Comparison of ENCODE assay signal across 21 cellular contexts in genomic region chr21:36754241-36754881, GRCh38. TPM values are rescaled to one million over a fixed set of nuclear protein-coding genes. Genes with fewer than 3 reads are reported as not detected.
DNase-seq lines count a peak whose midpoint lies in the region; ATAC-seq, FAIRE-seq and TF ChIP-seq lines count a peak whose summit lies in the region.
"Had no signal": no experiment of that assay in that cellular context is flagged by ENCODE, and none has a peak within 500 bp of the region (broad histone marks: within the 10 kb centered on the region; RNA-seq: fewer than 3 reads in every experiment).

No MANE protein-coding gene starts in this region.

- no peak overlapping the region for H3K18ac ChIP-seq in H1 (ENCODE audit: extremely low read depth, low read length)

- no peak overlapping the region for H3K14ac ChIP-seq in H1 (ENCODE audit: insufficient read length)

- no peak overlapping the region for H3K23ac ChIP-seq in H1 (ENCODE audit: insufficient read length)

- no peak for TF ChIP-seq EP300 in H1 (IDR thresholded peaks at IDR 0.05; ENCODE audit: borderline replicate concordance in 1 of 2, low read depth in 2 of 2, low read length in 2 of 2)

- no peak for TF ChIP-seq RAD21 in H1 (IDR thresholded peaks at IDR 0.05 in 1 of 2, conservative IDR thresholded peaks at IDR 0.05 in 1 of 2; ENCODE audit: low read depth in 2 of 2, low read length in 2 of 2)

- peak overlapping the region; percentile 68 for H2BK12ac ChIP-seq in H1 (ENCODE audit: low read depth, low read length)

- no peak for TF ChIP-seq POLR2A in heart left ventricle (IDR thresholded peaks at IDR 0.05)
- TF ChIP-seq POLR2A in H1 (IDR thresholded peaks at IDR 0.05; ENCODE audit: control extremely low read depth in 1 of 2, low read depth in 2 of 2, low read length in 2 of 2) = no peak

- H3K27ac ChIP-seq in heart left ventricle (peak overlapping the region in 7 of 12 donors; percentile 11 to 81 (median 43)), right atrium auricular region (peak overlapping the region in 1 of 2 donors; percentile 6), RWPE1 (peak overlapping the region; percentile 46), H1 (ENCODE audit: low read depth, low read length) (no peak overlapping the region), smooth muscle cell (ENCODE audit: low read depth) (peak overlapping the region; percentile 67), substantia nigra (ENCODE audit: low read depth, low read length, poor library complexity, severe bottlenecking) (no peak overlapping the region)
- H3K27ac ChIP-seq: SK-N-MC had no signal

- no peak overlapping the region for H4K91ac ChIP-seq in H1 (replicated peaks; ENCODE audit: insufficient read length, low read length)

- H3K36me3 ChIP-seq in heart left ventricle (peaks cover 0 to 9% (median 0%) of the 10 kb centered on the region in 9 donors), right atrium auricular region (no peaks in the 10 kb centered on the region), H1 (ENCODE audit: control insufficient read depth in 2 of 4, insufficient read depth in 4 of 4, low read length in 3 of 4) (no peaks in the 10 kb centered on the region), smooth muscle cell (ENCODE audit: low read depth) (no peaks in the 10 kb centered on the region)

- H4K5ac ChIP-seq in H1 (ENCODE audit: insufficient read length, low read depth, low read length) = no peak overlapping the region

- H3K27me3 ChIP-seq in heart left ventricle (no peaks in the 10 kb centered on the region), right atrium auricular region (no peaks in the 10 kb centered on the region), H1 (replicated peaks in 1 of 4; ENCODE audit: control insufficient read depth in 3 of 4, extremely low read depth in 1 of 4, insufficient read depth in 3 of 4, low read length in 3 of 4) (no peaks in the 10 kb centered on the region), smooth muscle cell (ENCODE audit: low read depth) (no peaks in the 10 kb centered on the region)

- peak in 2 of 4 donors; percentile 28 to 58 for ATAC-seq in heart left ventricle
- no peak for ATAC-seq in GM18868 (IDR thresholded peaks at IDR 0.05; ENCODE audit: unreplicated experiment)
- no peak for ATAC-seq in left colon

- peak overlapping the region; percentile 8; the same call in 1 of the 2 replicates for H2BK15ac ChIP-seq in H1 (ENCODE audit: low read length)

- H3K9ac ChIP-seq in H1 (replicated peaks in 1 of 4; ENCODE audit: extremely low read depth in 1 of 4, low read depth in 3 of 4, low read length in 3 of 4) (no peak overlapping the region), smooth muscle cell (ENCODE audit: low read depth) (no peak overlapping the region)

- H4K20me1 ChIP-seq in H1 (replicated peaks in 1 of 2; ENCODE audit: control insufficient read depth in 1 of 2, insufficient read depth in 2 of 2, low read length in 2 of 2) (no peaks in the 10 kb centered on the region), smooth muscle cell (ENCODE audit: low read depth) (no peaks in the 10 kb centered on the region)

- no peak overlapping the region for H2BK120ac ChIP-seq in H1 (replicated peaks; ENCODE audit: low read depth, low read length)

- H3K4ac ChIP-seq in H1 (replicated peaks; ENCODE audit: insufficient read length, low read depth, low read length) = no peak overlapping the region

- peak overlapping the region in 4 of 12 donors; percentile 15 to 32 (median 28) for H3K4me3 ChIP-seq in heart left ventricle
- H3K4me3 ChIP-seq in right atrium auricular region = no peak overlapping the region
- H3K4me3 ChIP-seq in H1 (ENCODE audit: extremely low read depth in 1 of 4, insufficient read depth in 2 of 4, low read depth in 3 of 4, low read length in 4 of 4) = no peak overlapping the region
- H3K4me3 ChIP-seq in smooth muscle cell = no peak overlapping the region
- H3K4me3 ChIP-seq: SK-N-MC had no signal

- no peak overlapping the region; the same call in 1 of the 2 replicates for H2AK5ac ChIP-seq in H1 (ENCODE audit: low read depth, low read length)

- H3K56ac ChIP-seq in H1 (replicated peaks; ENCODE audit: insufficient read length, low read depth, low read length) = no peak overlapping the region

- intact Hi-C loops in heart left ventricle (cut with DNase I) = loop anchor here in 4 of 10 donors (5.0 kb wide), 4 partner anchors 98 to 173 kb away; no protein-coding TSS in a partner anchor
- intact Hi-C loops in left colon (cut with DNase I, micrococcal nuclease) = no loop called here

- H3K79me2 ChIP-seq in H1 (ENCODE audit: control insufficient read depth in 1 of 2, insufficient read depth in 2 of 2, low read length in 2 of 2) (no peaks in the 10 kb centered on the region), smooth muscle cell (ENCODE audit: low read depth) (no peaks in the 10 kb centered on the region)

- H3K4me2 ChIP-seq in H1 (ENCODE audit: insufficient read depth in 1 of 2, low read depth in 2 of 2, low read length in 2 of 2) = no peak overlapping the region
- no peak overlapping the region for H3K4me2 ChIP-seq in smooth muscle cell

- CTCF ChIA-PET in RWPE1 (lab: Yijun Ruan, JAX) = interaction anchor here (0.5 kb wide), 1 partner anchor 24 kb away, joined by 3 read pairs; no protein-coding TSS in a partner anchor
- CTCF ChIA-PET in H1 (lab: Charles Lee; ENCODE audit: partially characterized antibody) = interaction anchor here (0.7 to 2.9 kb wide), 12 partner anchors 8 to 172 kb away, joined by 3 to 10 read pairs (median 4); no protein-coding TSS in a partner anchor

- no peak overlapping the region for H4K8ac ChIP-seq in H1 (ENCODE audit: extremely low read depth, insufficient read depth, low read length)

- H3K79me1 ChIP-seq in H1 (ENCODE audit: low read depth, low read length) = no peaks in the 10 kb centered on the region

- H3K4me1 ChIP-seq in heart left ventricle (peaks cover 0 to 11% (median 0%) of the 10 kb centered on the region in 12 donors), right atrium auricular region (no peaks in the 10 kb centered on the region), H1 (replicated peaks in 1 of 4; ENCODE audit: control insufficient read depth in 3 of 4, insufficient read depth in 4 of 4, low read length in 3 of 4) (peaks cover 15 to 24% (median 17%) of the 10 kb centered on the region in 4 experiments), smooth muscle cell (ENCODE audit: low read depth) (peaks cover 49% of the 10 kb centered on the region)

- 0 out of 2 replicates have a peak overlapping the region, but pooled peaks have one; percentile 32 for H2BK5ac ChIP-seq in H1 (ENCODE audit: low read depth, low read length)

- FAIRE-seq in H1 (lab: Jason Lieb, UNC) = no peak
- FAIRE-seq: A204.1, GM19239, H54 had no signal

- peaks cover 3% of the 10 kb centered on the region for H3K23me2 ChIP-seq in H1 (ENCODE audit: low read depth, low read length)

- POLR2A ChIA-PET in RWPE1 (lab: Yijun Ruan, JAX; ENCODE audit: low non-redundant PET) (no interaction called here), H1 (lab: Charles Lee; ENCODE audit: partially characterized antibody) (no interaction called here)

- TF ChIP-seq CTCF in heart left ventricle (IDR thresholded peaks at IDR 0.05) = no peak
- no peak for TF ChIP-seq CTCF in right atrium auricular region (IDR thresholded peaks at IDR 0.05)
- TF ChIP-seq CTCF in RWPE1 (conservative IDR thresholded peaks at IDR 0.05; ENCODE audit: low read depth) = no peak
- peak in 2 of 3 experiments; percentile 9 to 26; a peak in 2 of 4 replicates for TF ChIP-seq CTCF in H1 (IDR thresholded peaks at IDR 0.05; ENCODE audit: control extremely low read depth in 1 of 3, insufficient read depth in 1 of 3, low read depth in 1 of 3, low read length in 3 of 3)
- no peak for TF ChIP-seq CTCF in smooth muscle cell (IDR thresholded peaks at IDR 0.05; ENCODE audit: borderline replicate concordance, insufficient read depth, poor library complexity, severe bottlenecking)

- H3K9me3 ChIP-seq in heart left ventricle = no peaks in the 10 kb centered on the region
- no peaks in the 10 kb centered on the region for H3K9me3 ChIP-seq in right atrium auricular region
- H3K9me3 ChIP-seq in H1 (ENCODE audit: insufficient read depth in 2 of 2, low read depth in 1 of 2, low read length in 1 of 2) = no peaks in the 10 kb centered on the region
- no peaks in the 10 kb centered on the region for H3K9me3 ChIP-seq in smooth muscle cell (replicated peaks; ENCODE audit: low read depth)

- DNase-seq in heart left ventricle (no peak), right atrium auricular region (ENCODE audit: low spot score) (no peak), RWPE1 (ENCODE audit: low spot score) (no peak), H1 (ENCODE audit: low read depth in 1 of 2, low spot score in 2 of 2) (no peak), smooth muscle cell (lab: John Stamatoyannopoulos, UW; ENCODE audit: unreplicated experiment) (no peak), left colon (no peak), substantia nigra (lab: John Stamatoyannopoulos, UW) (no peak)
- DNase-seq: C1 segment of cervical spinal cord; Kasumi-1; MV-4-11; NCI-H1417 treated with DMSO at 0.1 percent for 48 hours; NCI-H1930; NCI-H69; NK-92 treated with Interleukin-12 subunit alpha and Interleukin-12 subunit beta, amount 100 ng/mL, for 24 hours; OCI-M1 had no signal

- no peak overlapping the region for H2BK20ac ChIP-seq in H1 (ENCODE audit: low read length)

- H2AFZ ChIP-seq in H1 (ENCODE audit: low read length) = no peak overlapping the region
- H2AFZ ChIP-seq in smooth muscle cell (ENCODE audit: low read depth) = no peak overlapping the region

- 64 to 79% (median 69%) methylated on average over 21 of the region's 21 CpGs for WGBS in heart left ventricle, 4 donors
- WGBS in H1 (ENCODE audit: extremely low coverage in 1 of 2, insufficient coverage in 1 of 2, insufficient read length in 1 of 2, insufficient replicate concordance in 2 of 2, low coverage in 1 of 2, low lambda C conversion rate in 2 of 2, missing lambda C conversion rate in 1 of 2), 2 experiments = 92% methylated on average over 21 of the region's 21 CpGs; no CpG with 5 or more reads in 1 of the 2 experiments
- WGBS in smooth muscle cell (ENCODE audit: low lambda C conversion rate) = 87% methylated on average over 21 of the region's 21 CpGs

- no peaks in the 10 kb centered on the region for H3F3A ChIP-seq in smooth muscle cell (ENCODE audit: low read depth)

RNA-seq across cellular contexts. Expression of gene SIM2, which starts 55.4 kb away (rescaled TPM):
- total RNA-seq in heart left ventricle = under 1 TPM in 2 of 9 donors, not detected in 7; 0.15 to 0.88 TPM
- under 1 TPM in 1 of 2 donors, not detected in 1; 0.01 TPM for polyA plus RNA-seq in heart left ventricle
- not detected for total RNA-seq in right atrium auricular region
- total RNA-seq in H1 (2021; fragmentation: NEBNext Ultra II Directional; extraction: Animal tissue kit (Norgen Biotek cat#: 25700)) = 0.26 and 0.34 TPM in 2 replicates
- 0.05 and 0.16 TPM in 2 replicates for polyA plus RNA-seq in H1 (2011; rRNA removed)
- 0.08 TPM for polyA plus RNA-seq in H1 (2011; cell fraction: cytosol; rRNA removed)
- 0.24 TPM for polyA plus RNA-seq in H1 (2011; cell fraction: nucleus; rRNA removed)
- polyA plus RNA-seq in H1 (2012, experiment 1 of 2) = 0.08 to 0.37 TPM (median 0.19 TPM) in 4 replicates
- 0.05 TPM for polyA plus RNA-seq in H1 (2012, experiment 2 of 2)
- 0.14 TPM for polyA plus RNA-seq in H1 (2013, experiment 1 of 2)
- polyA plus RNA-seq in H1 (2013, experiment 2 of 2) = 0.11 TPM
- polyA minus RNA-seq in H1 (2011; rRNA and poly(A)+ RNA removed) = 0.05 and 0.13 TPM in 2 replicates
- polyA minus RNA-seq in H1 (2011; cell fraction: cytosol; rRNA and poly(A)+ RNA removed) = not detected
- polyA minus RNA-seq in H1 (2011; cell fraction: nucleus; rRNA and poly(A)+ RNA removed) = 0.70 TPM
- total RNA-seq in smooth muscle cell = not detected in 2 replicates
- polyA plus RNA-seq in smooth muscle cell = 0.25 and 0.43 TPM in 2 replicates
- under 1 TPM in 1 of 2 donors, not detected in 1; 0.34 TPM for total RNA-seq in left colon
- polyA plus RNA-seq: IgD-negative memory B cell had no signal

Comparison
In these comparisons a context has a peak if more than half of its experiments do, and no peak if none do; other contexts are left out.
1. H3K27ac ChIP-seq: peak in heart left ventricle (7 of 12), RWPE1 (single experiment) and smooth muscle cell (single experiment); none in H1 (single experiment) and substantia nigra (single experiment).
2. CTCF ChIP-seq: peak in H1 (2 of 3); none in heart left ventricle (0 of 12), right atrium auricular region (0 of 2), RWPE1 (single experiment) and smooth muscle cell (single experiment).